12 cellular contexts compared by ENCODE assay signal in the genomic region with DNA sequence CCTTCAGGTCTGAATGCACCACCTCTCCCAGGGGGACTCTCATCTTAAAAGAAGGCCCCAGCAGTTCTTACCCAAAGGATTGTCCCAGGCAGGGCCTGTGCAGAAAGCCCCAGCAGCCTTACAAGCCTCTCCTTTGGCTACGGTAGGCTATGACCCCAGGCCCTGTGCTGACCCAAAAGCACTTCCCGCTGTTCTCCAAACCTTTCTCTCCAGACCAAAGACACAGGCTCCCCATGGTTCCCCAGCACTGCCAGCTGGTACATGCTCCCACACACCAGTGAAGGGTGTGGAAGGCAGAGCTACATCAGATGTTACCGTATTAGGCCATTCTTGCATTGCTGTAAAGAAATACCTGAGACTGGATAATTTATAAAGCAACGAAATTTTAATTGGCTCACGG. TPM values are rescaled to one million over a fixed set of nuclear protein-coding genes. Genes with fewer than 3 reads are reported as not detected.
A peak's percentile ranks its signal among the peaks of the same experiment; 100 is the strongest.
DNase-seq lines count a peak whose midpoint lies in the region; ATAC-seq and TF ChIP-seq lines count a peak whose summit lies in the region.
"Had no signal": no experiment of that assay in that cellular context is flagged by ENCODE, and none has a peak within 500 bp of the region (broad histone marks: within the 10 kb centered on the region; RNA-seq: fewer than 3 reads in every experiment).

No MANE protein-coding gene starts in this region.

- H3K36me3 ChIP-seq in BLaER1 = no peaks in the 10 kb centered on the region
- peaks cover under 1% of the 10 kb centered on the region; the same call in 1 of the 2 replicates for H3K36me3 ChIP-seq in GM23248 (ENCODE audit: low read depth)
- no peaks in the 10 kb centered on the region for H3K36me3 ChIP-seq in neural progenitor cell
- no peaks in the 10 kb centered on the region for H3K36me3 ChIP-seq in HAP-1 (replicated peaks)
- H3K36me3 ChIP-seq in transverse colon = no peaks in the 10 kb centered on the region
- H3K36me3 ChIP-seq: adrenal gland had no signal

- TF ChIP-seq EP300 in transverse colon (IDR thresholded peaks at IDR 0.05; ENCODE audit: low read depth) = no peak

- H3K9me3 Mint-ChIP-seq in activated naive CD8-positive, alpha-beta T cell treated with anti-CD3 and anti-CD28 coated beads, Interleukin-2, amount 10 ng/mL, durations not matched to agents 7 days and 5 days = peaks cover 3% of the 10 kb centered on the region
- H3K9me3 Mint-ChIP-seq in neural progenitor cell = peaks cover 7% of the 10 kb centered on the region

- H3K79me2 ChIP-seq in GM23248 (ENCODE audit: insufficient read depth) (no peaks in the 10 kb centered on the region), neural progenitor cell (ENCODE audit: low read depth) (no peaks in the 10 kb centered on the region)

- H3K4me1 Mint-ChIP-seq in activated naive CD8-positive, alpha-beta T cell treated with anti-CD3 and anti-CD28 coated beads, Interleukin-2, amount 10 ng/mL, durations not matched to agents 7 days and 5 days = peaks cover 38% of the 10 kb centered on the region
- peaks cover 14% of the 10 kb centered on the region for H3K4me1 Mint-ChIP-seq in neural progenitor cell
- H3K4me1 Mint-ChIP-seq: mesothelial cell of epicardium had no signal

- intact Hi-C loops in transverse colon (cut with DNase I; ENCODE audit: low total_unique reads) = no loop called here

- H3K27me3 Mint-ChIP-seq in activated naive CD8-positive, alpha-beta T cell treated with anti-CD3 and anti-CD28 coated beads, Interleukin-2, amount 10 ng/mL, durations not matched to agents 7 days and 5 days = no peaks in the 10 kb centered on the region
- peaks cover 6% of the 10 kb centered on the region for H3K27me3 Mint-ChIP-seq in neural progenitor cell (ENCODE audit: insufficient read depth, low read depth)

- TF ChIP-seq CTCF in neural progenitor cell (IDR thresholded peaks at IDR 0.05) (no peak), transverse colon (IDR thresholded peaks at IDR 0.05) (no peak)

- H3K4me1 ChIP-seq in BLaER1 (peaks cover 25% of the 10 kb centered on the region), GM23248 (ENCODE audit: insufficient read depth) (peaks cover 17% of the 10 kb centered on the region), neural progenitor cell (no peaks in the 10 kb centered on the region), HAP-1 (peaks cover 3% of the 10 kb centered on the region), transverse colon (peaks cover 0 to 11% (median 5%) of the 10 kb centered on the region in 4 donors)

- in situ Hi-C loops in GM23248 (cut with MboI) (no loop called here), HAP-1 (cut with MboI; ENCODE audit: low sequenced_read_pairs) (no loop called here), transverse colon (cut with MboI; ENCODE audit: low pct_ligation_motif_present in 1 of 4, low pct_unique_long_range_greater_than_20kb in 1 of 4, low sequenced_read_pairs in 3 of 4) (no loop called here)

- H3K27ac Mint-ChIP-seq in activated naive CD8-positive, alpha-beta T cell treated with anti-CD3 and anti-CD28 coated beads, Interleukin-2, amount 10 ng/mL, durations not matched to agents 7 days and 5 days = peak overlapping the region; percentile 97
- H3K27ac Mint-ChIP-seq in neural progenitor cell = peak overlapping the region; percentile 62
- H3K27ac Mint-ChIP-seq: mesothelial cell of epicardium had no signal

- H3K9ac ChIP-seq in BLaER1 = no peak overlapping the region
- no peak overlapping the region for H3K9ac ChIP-seq in GM23248
- no peak overlapping the region for H3K9ac ChIP-seq in neural progenitor cell

- no peak overlapping the region for H3K4me3 ChIP-seq in BLaER1
- no peak overlapping the region for H3K4me3 ChIP-seq in GM23248
- H3K4me3 ChIP-seq in neural progenitor cell = no peak overlapping the region
- no peak overlapping the region for H3K4me3 ChIP-seq in HAP-1
- no peak overlapping the region for H3K4me3 ChIP-seq in transverse colon

- 94 to 98% methylated on average over 5 of the region's 5 CpGs for WGBS in GM23248 (ENCODE audit: low coverage in 1 of 2, low lambda C conversion rate in 2 of 2, missing lambda C conversion rate in 2 of 2), 2 experiments
- 89% methylated on average over 5 of the region's 5 CpGs; no CpG with 5 or more reads in 1 of the 2 donors for WGBS in transverse colon (ENCODE audit: low coverage in 1 of 2), 2 donors

- peaks cover 42% of the 10 kb centered on the region for H3F3A ChIP-seq in GM23248 (ENCODE audit: insufficient read depth)
- H3F3A ChIP-seq in neural progenitor cell (ENCODE audit: low read depth) = no peaks in the 10 kb centered on the region

- peak overlapping the region; percentile 81 for H3K4me3 Mint-ChIP-seq in activated naive CD8-positive, alpha-beta T cell treated with anti-CD3 and anti-CD28 coated beads, Interleukin-2, amount 10 ng/mL, durations not matched to agents 7 days and 5 days
- H3K4me3 Mint-ChIP-seq in neural progenitor cell = no peak overlapping the region
- H3K4me3 Mint-ChIP-seq: mesothelial cell of epicardium had no signal

- H3K36me3 Mint-ChIP-seq in activated naive CD8-positive, alpha-beta T cell treated with anti-CD3 and anti-CD28 coated beads, Interleukin-2, amount 10 ng/mL, durations not matched to agents 7 days and 5 days = peaks cover 14% of the 10 kb centered on the region
- no peaks in the 10 kb centered on the region for H3K36me3 Mint-ChIP-seq in neural progenitor cell
- H3K36me3 Mint-ChIP-seq: mesothelial cell of epicardium had no signal

- ATAC-seq in activated naive CD8-positive, alpha-beta T cell treated with anti-CD3 and anti-CD28 coated beads, Interleukin-2, amount 10 ng/mL, durations not matched to agents 7 days and 5 days (ENCODE audit: low read depth) = no peak
- ATAC-seq in GM21529 (IDR thresholded peaks at IDR 0.05; ENCODE audit: unreplicated experiment) = no peak

- DNase-seq in GM23248 (no peak), neural progenitor cell (ENCODE audit: low spot score) (no peak), HAP-1 (ENCODE audit: low spot score in 2 of 2) (no peak), transverse colon (no peak)
- peak; percentile 42 for DNase-seq in activated naive CD8-positive, alpha-beta T cell treated with anti-CD3 and anti-CD28 coated beads, Interleukin-2, amount 10 ng/mL, durations not matched to agents 7 days and 5 days
- DNase-seq: GF-D8, NCI-H1417 treated with DMSO at 0.1 percent for 48 hours, NCI-H524 had no signal

- H3K27ac ChIP-seq in BLaER1 (peak overlapping the region; percentile 70), GM23248 (peak overlapping the region; percentile 89; the same call in 1 of the 2 replicates), neural progenitor cell (no peak overlapping the region), transverse colon (peak overlapping the region in 2 of 4 donors; percentile 55 to 60)

- no peak for TF ChIP-seq POLR2A in transverse colon (IDR thresholded peaks at IDR 0.05)

- H3K4me2 ChIP-seq in BLaER1 (peak overlapping the region; percentile 80), GM23248 (ENCODE audit: unreplicated experiment) (no peak overlapping the region), neural progenitor cell (no peak overlapping the region)

- H3K9me2 ChIP-seq in GM23248 (ENCODE audit: insufficient read depth) = no peaks in the 10 kb centered on the region

- H3K9me3 ChIP-seq in BLaER1 = peaks cover 9% of the 10 kb centered on the region
- no peaks in the 10 kb centered on the region for H3K9me3 ChIP-seq in GM23248 (ENCODE audit: low read depth)
- H3K9me3 ChIP-seq in neural progenitor cell (ENCODE audit: low read depth) = no peaks in the 10 kb centered on the region
- no peaks in the 10 kb centered on the region for H3K9me3 ChIP-seq in HAP-1
- no peaks in the 10 kb centered on the region for H3K9me3 ChIP-seq in transverse colon
- H3K9me3 ChIP-seq: adrenal gland had no signal

- H3K27me3 ChIP-seq in BLaER1 = no peaks in the 10 kb centered on the region
- no peaks in the 10 kb centered on the region for H3K27me3 ChIP-seq in GM23248 (replicated peaks; ENCODE audit: insufficient read depth)
- no peaks in the 10 kb centered on the region for H3K27me3 ChIP-seq in neural progenitor cell
- no peaks in the 10 kb centered on the region for H3K27me3 ChIP-seq in HAP-1 (ENCODE audit: low read depth)
- H3K27me3 ChIP-seq in transverse colon = no peaks in the 10 kb centered on the region
- H3K27me3 ChIP-seq: adrenal gland had no signal

- H2AFZ ChIP-seq in GM23248 = no peak overlapping the region
- H2AFZ ChIP-seq in neural progenitor cell (replicated peaks) = no peak overlapping the region

- H4K20me1 ChIP-seq in BLaER1 (no peaks in the 10 kb centered on the region), GM23248 (ENCODE audit: insufficient read depth) (no peaks in the 10 kb centered on the region), neural progenitor cell (ENCODE audit: low read depth) (no peaks in the 10 kb centered on the region)

- POLR2A ChIA-PET in activated naive CD8-positive, alpha-beta T cell treated with anti-CD3 and anti-CD28 coated beads, Interleukin-2, amount 10 ng/mL, durations not matched to agents 7 days and 5 days (lab: Charles Lee) = interaction anchor here (0.6 to 4.3 kb wide), 13 partner anchors 9 to 68 kb away, joined by 3 to 35 read pairs (median 6); partner anchors contain the start of gene LBH

RNA-seq across cellular contexts. Expression of gene LBH, which starts 35.4 kb away (rescaled TPM):
- total RNA-seq in GM23248 (2014; rRNA removed; shearing (Covaris generic)) = 189 and 285 TPM in 2 replicates
- polyA plus RNA-seq in GM23248 (2016; fragmentation: Nextera tagmentation; extraction: Ambion mirVana) = 155 and 162 TPM in 2 replicates
- 100 to 1,000 TPM; 169 to 186 TPM for total RNA-seq in activated naive CD8-positive, alpha-beta T cell treated with anti-CD3 and anti-CD28 coated beads, Interleukin-2, amount 10 ng/mL, durations not matched to agents 7 days and 5 days
- total RNA-seq in neural progenitor cell (ENCODE audit: low replicate concordance) = 4.2 and 11.0 TPM in 2 replicates
- total RNA-seq in transverse colon = 10 to 100 TPM in 3 of 4 donors, 1 to 10 TPM in 1; 7.0 to 37.8 (median 16.3) TPM
